In the genomic region with DNA sequence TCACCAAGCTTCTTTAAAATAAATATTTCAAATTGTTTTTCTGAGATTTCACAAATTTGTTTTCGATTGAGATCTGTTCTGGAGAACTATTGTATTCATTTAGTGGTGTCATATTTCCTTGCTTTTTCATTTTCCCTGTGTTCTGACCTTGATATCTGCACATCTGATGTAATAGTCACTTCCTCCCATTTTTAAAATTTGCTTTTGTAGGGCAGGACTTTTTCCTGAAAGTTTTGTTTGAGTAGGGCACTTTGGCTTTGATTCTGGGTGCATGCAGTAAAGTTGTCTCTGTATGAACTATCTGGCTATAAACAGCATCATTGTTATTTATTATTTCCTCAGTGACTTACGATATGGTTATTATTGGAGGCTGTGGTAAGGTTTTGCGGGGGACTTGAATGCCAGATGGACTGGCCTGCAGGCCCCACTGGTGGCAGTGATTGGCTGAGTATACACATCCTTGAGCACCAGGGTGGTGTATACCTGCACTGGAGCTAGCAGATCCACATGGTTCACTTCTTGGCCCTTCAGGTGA, we compare ENCODE assay signal across 15 cellular contexts.
DNase-seq lines count a peak whose midpoint lies in the region; ATAC-seq and TF ChIP-seq lines count a peak whose summit lies in the region.
"Had no signal": no experiment of that assay in that cellular context is flagged by ENCODE, and none has a peak within 500 bp of the region (broad histone marks: within the 10 kb centered on the region; RNA-seq: fewer than 3 reads in every experiment).

No MANE protein-coding gene starts in this region.

- intact Hi-C loops in PC-3 (cut with micrococcal nuclease), result no loop called here

- ATAC-seq in PC-3, result peak; percentile 18; the same call in 1 of the 2 replicates
- no peak for ATAC-seq in HG02588 (IDR thresholded peaks at IDR 0.05; ENCODE audit: unreplicated experiment)
- ATAC-seq: CD8-positive, alpha-beta T cell had no signal

- in situ Hi-C loops in GM13976 (cut with MboI; ENCODE audit: low sequenced_read_pairs, unreplicated experiment), result no loop called here

- no peak overlapping the region for H3K4me2 ChIP-seq in PC-3 (ENCODE audit: low read length)
- H3K4me2 ChIP-seq: BLaER1 had no signal

- DNase-seq in PC-3 (no peak), dermis microvascular lymphatic vessel endothelial cell (ENCODE audit: low read depth in 2 of 2) (peak; percentile 64 to 70), glomerular endothelial cell (ENCODE audit: extremely low read depth, low read depth, low spot score) (peak; percentile 57), pulmonary artery endothelial cell (ENCODE audit: low read depth, low spot score) (peak; percentile 33), RKO (ENCODE audit: low spot score) (no peak), GM13976 (ENCODE audit: low spot score) (no peak), cerebellum (ENCODE audit: low spot score) (no peak)
- DNase-seq: 8988T; Calu3; CD8-positive, alpha-beta T cell; DMS79 treated with DMSO at 0.1 percent for 48 hours; GF-D8 had no signal

- no peaks in the 10 kb centered on the region for H3K4me1 ChIP-seq in PC-3 (ENCODE audit: insufficient read depth, low read length)
- H3K4me1 ChIP-seq: BLaER1 had no signal

- CTCF ChIA-PET in PC-3 (lab: Charles Lee), result no interaction called here

- H3K9me2 ChIP-seq in PC-3 (replicated peaks; ENCODE audit: low read length), result no peaks in the 10 kb centered on the region

- no peaks in the 10 kb centered on the region for H3K27me3 ChIP-seq in PC-3 (ENCODE audit: low read length)
- H3K27me3 ChIP-seq: BLaER1 had no signal

- H4K20me1 ChIP-seq in PC-3 (ENCODE audit: low read length), result no peaks in the 10 kb centered on the region
- H4K20me1 ChIP-seq: BLaER1 had no signal

- no peaks in the 10 kb centered on the region for H3K36me3 ChIP-seq in PC-3 (ENCODE audit: low read depth, low read length)
- H3K36me3 ChIP-seq: BLaER1, HAP-1 had no signal

- no peaks in the 10 kb centered on the region for H3F3A ChIP-seq in PC-3 (ENCODE audit: low read length, unreplicated experiment)

- no TSS peak for BruUV-seq in PC-3 (replicated peaks; lab: Mats Ljungman, UMichigan)

- H3K9ac ChIP-seq in PC-3 (ENCODE audit: low read length), result no peak overlapping the region
- H3K9ac ChIP-seq: BLaER1 had no signal

- H3K4me3 ChIP-seq in PC-3 (ENCODE audit: low read length), result no peak overlapping the region
- H3K4me3 ChIP-seq: BLaER1, HAP-1 had no signal

- TF ChIP-seq CTCF in PC-3 (conservative IDR thresholded peaks at IDR 0.05; ENCODE audit: low read depth, low read length) (no peak), GM13976 (IDR thresholded peaks at IDR 0.05; ENCODE audit: borderline replicate concordance, control extremely low read depth, extremely low read depth, insufficient read depth, missing control alignments) (no peak)

- H3K27ac ChIP-seq in PC-3 (ENCODE audit: low read length), result no peak overlapping the region
- H3K27ac ChIP-seq: BLaER1 had no signal

- H3K9me3 ChIP-seq in PC-3 (ENCODE audit: low read length), result no peaks in the 10 kb centered on the region
- H3K9me3 ChIP-seq: BLaER1, HAP-1 had no signal

- no peaks in the 10 kb centered on the region for H3K79me2 ChIP-seq in PC-3 (ENCODE audit: low read length)

- POLR2A ChIA-PET in PC-3 (lab: Charles Lee; ENCODE audit: unreplicated experiment), result no interaction called here

- no peak overlapping the region for H2AFZ ChIP-seq in PC-3 (ENCODE audit: low read length)

Comparison
In these comparisons a context has a peak if more than half of its experiments do, and no peak if none do; other contexts are left out.
1. DNase-seq: peak in dermis microvascular lymphatic vessel endothelial cell (2 of 2), glomerular endothelial cell (single experiment) and pulmonary artery endothelial cell (single experiment); none in PC-3 (single experiment), RKO (single experiment), GM13976 (single experiment) and cerebellum (single experiment).